ENCODE assay signal across 18 cellular contexts in the genomic region with DNA sequence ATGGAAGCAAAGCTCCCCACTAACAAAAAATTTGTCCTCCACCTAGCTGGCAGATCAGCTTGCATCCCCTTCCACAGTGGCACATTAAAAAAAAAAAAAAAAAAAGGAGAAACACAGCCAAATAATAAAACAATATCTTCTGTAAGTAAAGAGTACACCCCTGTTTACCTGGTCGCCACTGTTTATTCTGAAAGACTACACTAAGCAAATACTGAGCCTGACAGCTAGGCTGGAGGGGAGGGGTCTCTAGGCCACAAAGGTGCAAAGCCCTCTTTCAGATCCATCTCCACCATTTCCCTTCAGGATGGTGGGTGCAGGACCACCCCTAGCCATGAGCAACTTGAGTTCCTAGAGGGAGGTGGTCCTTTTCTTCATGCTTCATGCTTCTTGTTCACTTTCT. TPM values are rescaled to one million over a fixed set of nuclear protein-coding genes. Genes with fewer than 3 reads are reported as not detected.
A peak's percentile ranks its signal among the peaks of the same experiment; 100 is the strongest.
DNase-seq lines count a peak whose midpoint lies in the region; ATAC-seq and TF ChIP-seq lines count a peak whose summit lies in the region.
"Had no signal": no experiment of that assay in that cellular context is flagged by ENCODE, and none has a peak within 500 bp of the region (broad histone marks: within the 10 kb centered on the region; RNA-seq: fewer than 3 reads in every experiment).

No MANE protein-coding gene starts in this region.

- H3K4me3 Mint-ChIP-seq in WTC11 (no peak overlapping the region), neural crest cell (peak overlapping the region; percentile 61), Caco-2 (ENCODE audit: unreplicated experiment) (no peak overlapping the region)
- H3K4me3 Mint-ChIP-seq: CD4-positive, CD25-positive, alpha-beta regulatory T cell; H9; naive thymus-derived CD8-positive, alpha-beta T cell had no signal

- H3K9me3 Mint-ChIP-seq in WTC11 (no peaks in the 10 kb centered on the region), neural crest cell (no peaks in the 10 kb centered on the region), Caco-2 (ENCODE audit: unreplicated experiment) (no peaks in the 10 kb centered on the region)
- H3K9me3 Mint-ChIP-seq: H9; naive thymus-derived CD8-positive, alpha-beta T cell had no signal

- CTCF ChIA-PET in WTC11 (lab: Charles Lee) (interaction anchor here (0.7 to 4.3 kb wide), 7 partner anchors 12 to 159 kb away, joined by 3 to 73 read pairs (median 3); no protein-coding TSS in a partner anchor), Caco-2 (lab: Charles Lee) (interaction anchor here (0.6 to 1.1 kb wide), 4 partner anchors 8 to 45 kb away, joined by 3 to 6 read pairs (median 4); no protein-coding TSS in a partner anchor)

- TF ChIP-seq CTCF in WTC11 (IDR thresholded peaks at IDR 0.05) (no peak), neural crest cell (conservative IDR thresholded peaks at IDR 0.05) (no peak), Caco-2 (IDR thresholded peaks at IDR 0.05; ENCODE audit: insufficient read depth in 1 of 2, low read depth in 1 of 2, low read length in 1 of 2, severe bottlenecking in 1 of 2, unreplicated experiment in 1 of 2) (no peak)

- H3K9me3 ChIP-seq in Caco-2: no peaks in the 10 kb centered on the region
- H3K9me3 ChIP-seq: spleen, testis had no signal

- POLR2A ChIA-PET in WTC11 (lab: Charles Lee) (interaction anchor here (0.7 kb wide), 1 partner anchor 44 kb away, joined by 3 read pairs; no protein-coding TSS in a partner anchor), Caco-2 (lab: Charles Lee) (interaction anchor here (0.6 kb wide), 1 partner anchor 17 kb away, joined by 3 read pairs; no protein-coding TSS in a partner anchor)

- H3K4me1 Mint-ChIP-seq in WTC11 (peaks cover 17% of the 10 kb centered on the region), neural crest cell (peaks cover 22% of the 10 kb centered on the region), Caco-2 (ENCODE audit: low read depth, unreplicated experiment) (peaks cover 11% of the 10 kb centered on the region)

- BruUV-seq in Caco-2 (replicated peaks; lab: Mats Ljungman, UMichigan): no TSS peak

- H3K4me1 ChIP-seq in Caco-2: peaks cover 10% of the 10 kb centered on the region

- peak overlapping the region; percentile 4; the same call in 1 of the 2 replicates for H3K27ac Mint-ChIP-seq in WTC11
- H3K27ac Mint-ChIP-seq in neural crest cell (ENCODE audit: unreplicated experiment): no peak overlapping the region
- H3K27ac Mint-ChIP-seq in Caco-2 (ENCODE audit: unreplicated experiment): no peak overlapping the region

- H3K4me3 ChIP-seq in Caco-2 (ENCODE audit: low read depth, low read length): no peak overlapping the region
- H3K4me3 ChIP-seq: lung, spleen, testis had no signal

- H3K36me3 Mint-ChIP-seq in WTC11 (no peaks in the 10 kb centered on the region; the same call in 1 of the 2 replicates), neural crest cell (ENCODE audit: low read depth) (peaks cover 23% of the 10 kb centered on the region), Caco-2 (ENCODE audit: insufficient read depth, unreplicated experiment) (peaks cover 13% of the 10 kb centered on the region)

- intact Hi-C loops in sciatic nerve (cut with DNase I): no loop called here
- intact Hi-C loops in Caco-2 (cut with micrococcal nuclease; ENCODE audit: unreplicated experiment): no loop called here

- peak; percentile 26 for DNase-seq in DMS79 treated with DMSO at 0.1 percent for 48 hours (lab: John Stamatoyannopoulos, UW)
- no peak for DNase-seq in DMS79 (lab: John Stamatoyannopoulos, UW)
- DNase-seq in NCI-H146 treated with DMSO at 0.1 percent for 48 hours (lab: John Stamatoyannopoulos, UW; ENCODE audit: unreplicated experiment): peak; percentile 36
- no peak for DNase-seq in WTC11 (ENCODE audit: low spot score)
- DNase-seq in neural crest cell (ENCODE audit: low read depth, low spot score): no peak
- DNase-seq in sciatic nerve (ENCODE audit: low spot score): no peak
- no peak for DNase-seq in Caco-2
- no peak for DNase-seq in GF-D8 (lab: John Stamatoyannopoulos, UW)
- DNase-seq: 8988T; activated naive CD4-positive, alpha-beta T cell treated with Interleukin-2 at 50 U/mL for 16 hours; anterior cingulate cortex; CD4-positive, CD25-positive, alpha-beta regulatory T cell; H9; IMR-90; naive thymus-derived CD8-positive, alpha-beta T cell; testis had no signal

- no peaks in the 10 kb centered on the region for H3K27me3 ChIP-seq in Caco-2 (replicated peaks; ENCODE audit: control insufficient read depth, insufficient read depth, low read length)
- H3K27me3 ChIP-seq: spleen, testis had no signal

- no peaks in the 10 kb centered on the region for H3K36me3 ChIP-seq in Caco-2 (ENCODE audit: control insufficient read depth, insufficient read depth, low read length)

- no peaks in the 10 kb centered on the region for H3K27me3 Mint-ChIP-seq in WTC11 (ENCODE audit: low read depth)
- H3K27me3 Mint-ChIP-seq in neural crest cell (ENCODE audit: low read depth): no peaks in the 10 kb centered on the region
- H3K27me3 Mint-ChIP-seq in Caco-2 (ENCODE audit: insufficient read depth, unreplicated experiment): no peaks in the 10 kb centered on the region
- H3K27me3 Mint-ChIP-seq: CD4-positive, CD25-positive, alpha-beta regulatory T cell; naive thymus-derived CD8-positive, alpha-beta T cell had no signal

- ATAC-seq in WTC11 (no peak), sciatic nerve (no peak)
- ATAC-seq: naive thymus-derived CD8-positive, alpha-beta T cell had no signal

TF ChIP-seq in WTC11, 78 proteins besides CTCF, POLR2A, EP300 and RAD21:
- TF ChIP-seq, protein P1, sequence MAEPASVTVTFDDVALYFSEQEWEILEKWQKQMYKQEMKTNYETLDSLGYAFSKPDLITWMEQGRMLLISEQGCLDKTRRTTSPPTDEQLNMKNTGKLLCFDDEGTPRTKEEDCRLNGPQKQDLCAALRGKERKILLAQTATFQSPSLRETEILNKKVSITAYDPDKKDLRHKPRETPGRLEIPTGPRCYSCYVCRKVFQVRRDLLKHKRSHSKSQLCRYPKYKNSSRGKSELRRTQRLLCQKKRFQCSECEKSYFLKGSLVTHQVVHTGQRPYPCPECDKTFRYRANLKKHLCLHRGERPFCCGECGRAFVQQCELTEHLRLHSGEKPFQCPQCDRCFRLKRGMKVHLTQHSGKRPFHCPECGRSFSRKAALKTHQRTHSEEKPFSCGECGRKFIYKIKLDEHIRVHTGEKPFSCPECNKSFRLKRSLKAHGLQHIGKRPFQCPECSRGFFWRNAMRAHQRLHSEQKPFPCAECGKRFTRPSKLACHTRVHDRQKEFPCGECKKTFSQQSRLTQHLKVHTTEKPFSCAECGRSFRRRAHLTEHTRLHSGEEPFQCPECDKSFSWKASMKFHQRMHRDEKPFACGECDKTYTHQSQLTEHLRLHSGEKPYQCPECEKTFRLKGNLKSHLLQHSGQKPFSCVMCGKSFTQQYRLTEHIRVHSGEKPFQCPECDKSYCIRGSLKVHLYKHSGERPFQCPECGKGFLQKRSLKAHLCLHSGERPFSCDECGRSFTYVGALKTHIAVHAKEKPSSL (CRISPR knock-in tag; conservative IDR thresholded peaks at IDR 0.05): no peak
- TF ChIP-seq NFYB (CRISPR knock-in tag; conservative IDR thresholded peaks at IDR 0.05; ENCODE audit: low read depth): no peak
- TF ChIP-seq, protein P2, sequence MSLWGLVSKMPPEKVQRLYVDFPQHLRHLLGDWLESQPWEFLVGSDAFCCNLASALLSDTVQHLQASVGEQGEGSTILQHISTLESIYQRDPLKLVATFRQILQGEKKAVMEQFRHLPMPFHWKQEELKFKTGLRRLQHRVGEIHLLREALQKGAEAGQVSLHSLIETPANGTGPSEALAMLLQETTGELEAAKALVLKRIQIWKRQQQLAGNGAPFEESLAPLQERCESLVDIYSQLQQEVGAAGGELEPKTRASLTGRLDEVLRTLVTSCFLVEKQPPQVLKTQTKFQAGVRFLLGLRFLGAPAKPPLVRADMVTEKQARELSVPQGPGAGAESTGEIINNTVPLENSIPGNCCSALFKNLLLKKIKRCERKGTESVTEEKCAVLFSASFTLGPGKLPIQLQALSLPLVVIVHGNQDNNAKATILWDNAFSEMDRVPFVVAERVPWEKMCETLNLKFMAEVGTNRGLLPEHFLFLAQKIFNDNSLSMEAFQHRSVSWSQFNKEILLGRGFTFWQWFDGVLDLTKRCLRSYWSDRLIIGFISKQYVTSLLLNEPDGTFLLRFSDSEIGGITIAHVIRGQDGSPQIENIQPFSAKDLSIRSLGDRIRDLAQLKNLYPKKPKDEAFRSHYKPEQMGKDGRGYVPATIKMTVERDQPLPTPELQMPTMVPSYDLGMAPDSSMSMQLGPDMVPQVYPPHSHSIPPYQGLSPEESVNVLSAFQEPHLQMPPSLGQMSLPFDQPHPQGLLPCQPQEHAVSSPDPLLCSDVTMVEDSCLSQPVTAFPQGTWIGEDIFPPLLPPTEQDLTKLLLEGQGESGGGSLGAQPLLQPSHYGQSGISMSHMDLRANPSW (CRISPR knock-in tag; conservative IDR thresholded peaks at IDR 0.05; ENCODE audit: low read depth): no peak
- TF ChIP-seq ZNF396 (CRISPR knock-in tag; IDR thresholded peaks at IDR 0.05; ENCODE audit: borderline replicate concordance): no peak
- TF ChIP-seq CDX4 (CRISPR knock-in tag; IDR thresholded peaks at IDR 0.05; ENCODE audit: borderline replicate concordance): no peak
- TF ChIP-seq NFE2L1 (CRISPR knock-in tag; IDR thresholded peaks at IDR 0.05): no peak

RNA-seq across cellular contexts. Expression of gene SLC45A3, which starts 22.8 kb away (rescaled TPM):
- total RNA-seq in WTC11 (2021) (14.8 to 15.2 TPM (median 15.0 TPM) in 3 replicates), neural crest cell (13.1 and 14.0 TPM in 2 replicates), sciatic nerve (1.3 TPM), Caco-2 (2022) (5.5 TPM in 2 replicates)

RNA-seq across cellular contexts. Expression of gene NUCKS1, which starts 46.9 kb away (rescaled TPM):
- total RNA-seq in WTC11 (2021) (401 to 414 TPM (median 403 TPM) in 3 replicates), neural crest cell (440 and 491 TPM in 2 replicates), sciatic nerve (193 TPM), Caco-2 (2022) (205 and 215 TPM in 2 replicates)

Comparison
In these comparisons a context has a peak if more than half of its experiments do, and no peak if none do; other contexts are left out.
1. DNase-seq: peak in DMS79 treated with DMSO at 0.1 percent for 48 hours (single experiment) and NCI-H146 treated with DMSO at 0.1 percent for 48 hours (single experiment); none in DMS79 (single experiment), WTC11 (single experiment), neural crest cell (single experiment), sciatic nerve (single experiment), Caco-2 (0 of 2) and GF-D8 (single experiment).